8 cellular contexts compared by ENCODE assay signal in the genomic region with DNA sequence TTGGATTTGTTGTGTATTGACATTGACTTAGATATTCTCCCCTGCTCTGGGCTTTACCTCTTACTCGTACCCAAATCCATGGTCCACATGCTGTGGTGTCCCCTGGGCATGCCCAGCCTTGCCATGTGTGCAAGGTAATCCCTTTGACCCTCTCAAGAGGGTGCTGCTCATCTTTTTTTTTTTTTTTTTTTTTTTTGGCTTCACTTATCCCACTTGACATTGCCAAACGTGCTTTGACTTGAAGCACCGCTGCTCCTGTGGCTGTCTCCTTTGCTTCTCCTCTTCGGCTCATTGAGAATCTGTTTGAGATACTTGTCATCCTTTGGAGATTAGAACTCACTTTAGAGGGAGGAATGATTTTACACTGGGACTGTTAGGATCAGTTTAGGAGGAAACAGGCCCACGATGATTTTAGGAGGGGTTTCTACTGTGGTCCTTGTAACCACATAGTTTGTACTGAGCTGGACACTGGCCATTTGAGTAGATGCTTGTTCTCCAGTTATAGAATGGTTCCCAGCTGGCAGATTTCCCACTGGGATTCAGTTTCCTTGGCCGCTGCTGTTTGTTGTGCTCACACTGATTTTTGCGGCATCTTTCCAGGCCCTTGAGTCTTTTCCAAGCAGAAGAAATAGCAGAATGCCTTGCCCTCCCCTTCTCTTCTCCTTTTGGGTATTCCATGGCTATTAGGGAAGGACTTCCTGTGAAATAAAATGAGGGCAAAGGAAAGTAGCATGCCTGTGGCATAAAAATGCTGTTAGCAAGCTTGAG.
DNase-seq lines count a peak whose midpoint lies in the region; ATAC-seq and TF ChIP-seq lines count a peak whose summit lies in the region.
"Had no signal": no experiment of that assay in that cellular context is flagged by ENCODE, and none has a peak within 500 bp of the region (broad histone marks: within the 10 kb centered on the region; RNA-seq: fewer than 3 reads in every experiment).

No MANE protein-coding gene starts in this region.

- intact Hi-C loops in right cardiac atrium (cut with DNase I) = no loop called here

- peak; percentile 81 to 82 for DNase-seq in NCI-H187 (lab: John Stamatoyannopoulos, UW)
- DNase-seq in astrocyte of the spinal cord (ENCODE audit: low read depth, low spot score) = peak; percentile 70
- DNase-seq in right cardiac atrium = peak; percentile 69 to 85 (median 81)
- peak in 36 of 49 donors; percentile 2 to 83 (median 26) for DNase-seq in substantia nigra (lab: John Stamatoyannopoulos, UW)
- DNase-seq in EL = no peak
- DNase-seq in activated gamma-delta T cell (lab: John Stamatoyannopoulos, UW) = no peak
- DNase-seq: T-cell had no signal

- TF ChIP-seq CTCF in astrocyte of the spinal cord (IDR thresholded peaks at IDR 0.05; ENCODE audit: low read depth, low read length) = no peak

- H3K27me3 ChIP-seq in right cardiac atrium (ENCODE audit: control insufficient read depth, insufficient read depth) = no peaks in the 10 kb centered on the region

- H3K4me3 ChIP-seq in astrocyte of the spinal cord (ENCODE audit: low read depth, low read length) (no peak overlapping the region), right cardiac atrium (ENCODE audit: low read length) (no peak overlapping the region)

- no peak overlapping the region for H3K27ac ChIP-seq in right cardiac atrium (ENCODE audit: low read length)
- H3K27ac ChIP-seq in substantia nigra (ENCODE audit: low read depth, low read length, poor library complexity, severe bottlenecking) = no peak overlapping the region

- 37% methylated on average over 7 of the region's 7 CpGs for WGBS in right cardiac atrium

- peak; percentile 49 to 64 for ATAC-seq in right cardiac atrium
- no peak for ATAC-seq in HG03280 (IDR thresholded peaks at IDR 0.05; ENCODE audit: unreplicated experiment)
- ATAC-seq: T-cell had no signal

- in situ Hi-C loops in astrocyte of the spinal cord (cut with HindIII; ENCODE audit: low sequenced_read_pairs) = no loop called here

- no peaks in the 10 kb centered on the region for H3K9me3 ChIP-seq in right cardiac atrium (ENCODE audit: control insufficient read depth, low read length)

- peaks cover 18% of the 10 kb centered on the region for H3K4me1 ChIP-seq in right cardiac atrium (ENCODE audit: control insufficient read depth, insufficient read depth, low read length)

Comparison
In these comparisons a context has a peak if more than half of its experiments do, and no peak if none do; other contexts are left out.
1. DNase-seq: peak in NCI-H187 (2 of 2), astrocyte of the spinal cord (single experiment), right cardiac atrium (3 of 3) and substantia nigra (36 of 49); none in EL (single experiment) and activated gamma-delta T cell (single experiment).